In genomic region chr11:131867457-131868257, GRCh38 we compare ENCODE assay signal across 8 cellular contexts.
DNase-seq lines count a peak whose midpoint lies in the region; ATAC-seq, FAIRE-seq and TF ChIP-seq lines count a peak whose summit lies in the region.

No MANE protein-coding gene starts in this region.

- RAD21 ChIA-PET in GM12878 (lab: Charles Lee; ENCODE audit: unreplicated experiment): interaction anchor here (0.7 to 5.4 kb wide), 20 partner anchors 9 to 1073 kb away, joined by 3 to 136 read pairs (median 6); no protein-coding TSS in a partner anchor

- no peaks in the 10 kb centered on the region for H3K9me3 ChIP-seq in GM12878 (replicated peaks; ENCODE audit: control insufficient read depth, insufficient read depth, low read length)
- H3K9me3 ChIP-seq in iPS DF 6.9 (ENCODE audit: control insufficient read depth, insufficient read depth, low read length): no peaks in the 10 kb centered on the region

- no peaks in the 10 kb centered on the region for H3K36me3 Mint-ChIP-seq in stimulated activated naive B cell treated with anti-CD40 and anti-IgM and Interleukin-4, amounts not matched to agents 10 μg/mL and 1 μg/mL and 100 μg/mL, for 72 hours

- H3K4me1 Mint-ChIP-seq in stimulated activated naive B cell treated with anti-CD40 and anti-IgM and Interleukin-4, amounts not matched to agents 10 μg/mL and 1 μg/mL and 100 μg/mL, for 72 hours: no peaks in the 10 kb centered on the region

- intact Hi-C loops in GM12878 (cut with micrococcal nuclease; ENCODE audit: unreplicated experiment): loop anchor here (1.0 to 10.0 kb wide), 6 partner anchors 44 to 535 kb away; no protein-coding TSS in a partner anchor

- SMC1A ChIA-PET in GM12878 (lab: Charles Lee; ENCODE audit: uncharacterized antibody, unreplicated experiment): interaction anchor here (0.7 to 5.4 kb wide), 30 partner anchors 9 to 535 kb away, joined by 3 to 81 read pairs (median 6); no protein-coding TSS in a partner anchor

- ATAC-seq in HG02973 (IDR thresholded peaks at IDR 0.05; ENCODE audit: unreplicated experiment) (peak; percentile 87), GM12878 (peak; percentile 96)
- ATAC-seq in stimulated activated naive B cell treated with anti-CD40 and anti-IgM and Interleukin-4, amounts not matched to agents 10 μg/mL and 1 μg/mL and 100 μg/mL, for 72 hours (replicated peaks): peak in 1 of 2 donors; percentile 46

- no peaks in the 10 kb centered on the region; the same call in 1 of the 2 replicates for H3K4me1 ChIP-seq in GM12878 (ENCODE audit: control insufficient read depth, insufficient read depth, low read length)
- H3K4me1 ChIP-seq in iPS DF 6.9 (ENCODE audit: control insufficient read depth, insufficient read depth, low read length): peaks cover 12% of the 10 kb centered on the region

- 29% methylated on average over 10 of the region's 10 CpGs for WGBS in GM12878 (ENCODE audit: insufficient coverage, insufficient replicate concordance, low lambda C conversion rate, missing lambda C conversion rate)
- WGBS in iPS DF 6.9 (ENCODE audit: insufficient coverage, insufficient read length): no CpG with 5 or more reads among the region's 10 CpGs

- H3K27ac ChIP-seq in GM12878 (ENCODE audit: control insufficient read depth, insufficient read depth) (no peak overlapping the region), iPS DF 6.9 (ENCODE audit: low read length) (no peak overlapping the region)

- no peak overlapping the region for H3K4me2 ChIP-seq in GM12878 (ENCODE audit: control insufficient read depth, insufficient read depth)

- peaks cover 5 to 9% of the 10 kb centered on the region in 2 donors for H3K9me3 Mint-ChIP-seq in stimulated activated naive B cell treated with anti-CD40 and anti-IgM and Interleukin-4, amounts not matched to agents 10 μg/mL and 1 μg/mL and 100 μg/mL, for 72 hours

- H3K9ac ChIP-seq in GM12878 (ENCODE audit: control insufficient read depth, insufficient read depth, low read length): no peak overlapping the region

- H2AFZ ChIP-seq in GM12878 (ENCODE audit: control insufficient read depth, low read depth, low read length): no peak overlapping the region

- DNase-seq in stimulated activated CD4-positive, alpha-beta T cell treated with anti-CD3 and anti-CD28 coated beads, Interleukin-15, amount 100 ng/mL, for 24 hours: peak; percentile 16
- DNase-seq in stimulated activated CD4-positive, alpha-beta T cell treated with anti-CD3 and anti-CD28 coated beads, Interleukin-4, amount 100 ng/mL, for 4 hours: no peak
- peak; percentile 52 for DNase-seq in NCI-H460 (ENCODE audit: extremely low read depth, low read depth)
- DNase-seq in GM12878 (ENCODE audit: low read depth, low spot score): no peak
- peak; percentile 63 for DNase-seq in iPS DF 6.9 (ENCODE audit: low read depth, low spot score)
- peak; percentile 0 for DNase-seq in stimulated activated naive B cell treated with anti-CD40 and anti-IgM and Interleukin-4, amounts not matched to agents 10 μg/mL and 1 μg/mL and 100 μg/mL, for 72 hours
- DNase-seq in NCI-H524 treated with DMSO at 0.1 percent for 48 hours (lab: John Stamatoyannopoulos, UW): no peak

- H3K27me3 ChIP-seq in GM12878 (replicated peaks in 1 of 2; ENCODE audit: control insufficient read depth in 2 of 2, insufficient read depth in 2 of 2, low read length in 1 of 2): 0 out of 4 replicates have a peak, but pooled peaks cover 0 to 1% of the 10 kb centered on the region in 2 experiments
- H3K27me3 ChIP-seq in iPS DF 6.9 (ENCODE audit: control insufficient read depth, insufficient read depth, low read length): no peaks in the 10 kb centered on the region

- TF ChIP-seq CTCF in GM12878 (IDR thresholded peaks at IDR 0.05 in 2 of 3, conservative IDR thresholded peaks at IDR 0.05 in 1 of 3; ENCODE audit: control insufficient read depth in 2 of 3, extremely low read depth in 1 of 3, insufficient read depth in 1 of 3, low read depth in 3 of 3, low read length in 3 of 3): peak; percentile 86 to 93 (median 90)

- in situ Hi-C loops in GM12878 (cut with MboI): loop anchor here (5.0 kb wide), 2 partner anchors 160 to 260 kb away; no protein-coding TSS in a partner anchor

- CTCF ChIA-PET in GM12878 (lab: Yijun Ruan, JAX): interaction anchor here (0.7 to 9.6 kb wide), 40 partner anchors 9 to 1073 kb away, joined by 3 to 215 read pairs (median 6); no protein-coding TSS in a partner anchor

- TF ChIP-seq EP300 in GM12878 (IDR thresholded peaks at IDR 0.05; ENCODE audit: borderline replicate concordance in 1 of 2, control insufficient read depth in 1 of 2, low read depth in 2 of 2, low read length in 2 of 2): no peak

- TF ChIP-seq RAD21 in GM12878 (IDR thresholded peaks at IDR 0.05; ENCODE audit: insufficient read depth, low read depth, low read length): peak; percentile 97

- H3K4me3 Mint-ChIP-seq in stimulated activated naive B cell treated with anti-CD40 and anti-IgM and Interleukin-4, amounts not matched to agents 10 μg/mL and 1 μg/mL and 100 μg/mL, for 72 hours: no peak overlapping the region

- peak; percentile 72 for FAIRE-seq in GM12878 (lab: Jason Lieb, UNC)

- no peak for TF ChIP-seq POLR2A in GM12878 (IDR thresholded peaks at IDR 0.05; ENCODE audit: low read depth, low read length)

- H3K27ac Mint-ChIP-seq in stimulated activated naive B cell treated with anti-CD40 and anti-IgM and Interleukin-4, amounts not matched to agents 10 μg/mL and 1 μg/mL and 100 μg/mL, for 72 hours: no peak overlapping the region

- no peaks in the 10 kb centered on the region for H3K79me2 ChIP-seq in GM12878 (ENCODE audit: control insufficient read depth, insufficient read depth, low read length)

- BruUV-seq in GM12878 (replicated peaks; lab: Mats Ljungman, UMichigan): no TSS peak

- H4K20me1 ChIP-seq in GM12878 (ENCODE audit: control insufficient read depth, insufficient read depth): no peaks in the 10 kb centered on the region

- H3K4me3 ChIP-seq in GM12878 (no peak overlapping the region), iPS DF 6.9 (ENCODE audit: low read length) (no peak overlapping the region)

- POLR2A ChIA-PET in GM12878 (lab: Charles Lee): interaction anchor here (0.7 kb wide), 1 partner anchor 25 kb away, joined by 3 read pairs; no protein-coding TSS in a partner anchor

- H3K36me3 ChIP-seq in GM12878 (ENCODE audit: control insufficient read depth in 2 of 2, insufficient read depth in 2 of 2, low read length in 1 of 2): no peaks in the 10 kb centered on the region
- no peaks in the 10 kb centered on the region for H3K36me3 ChIP-seq in iPS DF 6.9 (ENCODE audit: control insufficient read depth, insufficient read depth, low read length)

- no peaks in the 10 kb centered on the region for H3K27me3 Mint-ChIP-seq in stimulated activated naive B cell treated with anti-CD40 and anti-IgM and Interleukin-4, amounts not matched to agents 10 μg/mL and 1 μg/mL and 100 μg/mL, for 72 hours

TF ChIP-seq in GM12878, 131 proteins besides CTCF, POLR2A, EP300 and RAD21 (continues in another document):
- TF ChIP-seq ZNF622 (IDR thresholded peaks at IDR 0.05) (no peak), PML (IDR thresholded peaks at IDR 0.05; ENCODE audit: low read length) (no peak), ZNF207 (IDR thresholded peaks at IDR 0.05; ENCODE audit: borderline replicate concordance) (no peak), HDGF (IDR thresholded peaks at IDR 0.05) (peak; percentile 91), NKRF (conservative IDR thresholded peaks at IDR 0.05) (no peak), IRF4 (IDR thresholded peaks at IDR 0.05; ENCODE audit: low read depth, low read length) (0 out of 2 replicates have a peak, but pooled peaks have one; percentile 30), ATF7 (IDR thresholded peaks at IDR 0.05; ENCODE audit: low read depth) (no peak), HCFC1 (IDR thresholded peaks at IDR 0.05; ENCODE audit: low read length) (no peak), GABPA (IDR thresholded peaks at IDR 0.05; ENCODE audit: low read depth) (no peak), RELA (IDR thresholded peaks at IDR 0.05; ENCODE audit: borderline replicate concordance, partially characterized antibody) (no peak), KDM1A (IDR thresholded peaks at IDR 0.05; ENCODE audit: borderline replicate concordance) (no peak), HDAC2 (IDR thresholded peaks at IDR 0.05) (no peak), ATF3 (IDR thresholded peaks at IDR 0.05; ENCODE audit: borderline replicate concordance, extremely low read depth, low read depth, low read length) (no peak)

Comparison
In these comparisons a context has a peak if more than half of its experiments do, and no peak if none do; other contexts are left out.
1. DNase-seq: peak in stimulated activated CD4-positive, alpha-beta T cell treated with anti-CD3 and anti-CD28 coated beads, Interleukin-15, amount 100 ng/mL, for 24 hours (single experiment), NCI-H460 (single experiment), iPS DF 6.9 (single experiment) and stimulated activated naive B cell treated with anti-CD40 and anti-IgM and Interleukin-4, amounts not matched to agents 10 μg/mL and 1 μg/mL and 100 μg/mL, for 72 hours (single experiment); none in stimulated activated CD4-positive, alpha-beta T cell treated with anti-CD3 and anti-CD28 coated beads, Interleukin-4, amount 100 ng/mL, for 4 hours (0 of 2), GM12878 (single experiment) and NCI-H524 treated with DMSO at 0.1 percent for 48 hours (single experiment).